17 cellular contexts compared by ENCODE assay signal in genomic region chr12:40953076-40953475, GRCh38.
"Had no signal": no experiment of that assay in that cellular context is flagged by ENCODE, and none has a peak within 500 bp of the region (broad histone marks: within the 10 kb centered on the region; RNA-seq: fewer than 3 reads in every experiment).

No MANE protein-coding gene starts in this region.

- H3K27me3 ChIP-seq: cardiac muscle cell, gastrocnemius medialis, right lobe of liver, spleen, stomach had no signal

- H3K36me3 Mint-ChIP-seq: activated naive CD4-positive, alpha-beta T cell treated with anti-CD3 and anti-CD28 coated beads, Interleukin-2, amount 50 U/mL, for 72 hours had no signal

- H3K4me3 ChIP-seq: cardiac muscle cell, esophagus squamous epithelium, gastrocnemius medialis, lung, psoas muscle, right lobe of liver, spleen, stomach had no signal

- H3K36me3 ChIP-seq: cardiac muscle cell, esophagus squamous epithelium, gastrocnemius medialis, right lobe of liver, spleen, stomach had no signal

- H3K4me3 Mint-ChIP-seq: activated CD8-positive, alpha-beta T cell treated with anti-CD3 and anti-CD28 coated beads for 36 hours; neural crest cell; T-helper 17 cell had no signal

- H3K27ac Mint-ChIP-seq: activated CD8-positive, alpha-beta T cell treated with anti-CD3 and anti-CD28 coated beads for 36 hours; activated naive CD4-positive, alpha-beta T cell treated with anti-CD3 and anti-CD28 coated beads, Interleukin-2, amount 50 U/mL, for 72 hours; T-helper 17 cell had no signal

- H3K27me3 Mint-ChIP-seq: activated CD8-positive, alpha-beta T cell treated with anti-CD3 and anti-CD28 coated beads for 36 hours had no signal

- H3K4me1 ChIP-seq: esophagus squamous epithelium, gastrocnemius medialis, psoas muscle, right lobe of liver, spleen, stomach had no signal

- ATAC-seq: activated CD8-positive, alpha-beta T cell treated with anti-CD3 and anti-CD28 coated beads for 36 hours; activated naive CD4-positive, alpha-beta T cell treated with anti-CD3 and anti-CD28 coated beads, Interleukin-2, amount 50 U/mL, for 72 hours; gastrocnemius medialis; left colon; psoas muscle; right lobe of liver; T-helper 17 cell had no signal

- H3K4me1 Mint-ChIP-seq: neural crest cell, T-helper 17 cell had no signal

- H3K27ac ChIP-seq: cardiac muscle cell, esophagus squamous epithelium, gastrocnemius medialis, psoas muscle, right lobe of liver, spleen, stomach had no signal

- DNase-seq: activated CD4-positive, alpha-beta T cell treated with anti-CD3 and anti-CD28 coated beads for 48 hours; activated CD8-positive, alpha-beta T cell treated with anti-CD3 and anti-CD28 coated beads for 36 hours; activated effector memory CD4-positive, alpha-beta T cell treated with anti-CD3 and anti-CD28 coated beads, Interleukin-2, amount 50 U/mL, for 16 hours; activated T-cell treated with anti-CD3 and anti-CD28 coated beads, Interleukin-2, amount 50 U/mL, for 48 hours; esophagus squamous epithelium; gastrocnemius medialis; left colon; midbrain; psoas muscle; right lobe of liver; spleen; stomach; T-helper 17 cell had no signal

- H3K9me3 ChIP-seq: esophagus squamous epithelium, gastrocnemius medialis, psoas muscle, right lobe of liver, spleen, stomach had no signal

- H3K9me3 Mint-ChIP-seq: activated CD8-positive, alpha-beta T cell treated with anti-CD3 and anti-CD28 coated beads for 36 hours had no signal
